Comparison of ENCODE assay signal across 27 cellular contexts in genomic region chr3:20558161-20558560, GRCh38.
"Had no signal": no experiment of that assay in that cellular context is flagged by ENCODE, and none has a peak within 500 bp of the region (broad histone marks: within the 10 kb centered on the region; RNA-seq: fewer than 3 reads in every experiment).

No MANE protein-coding gene starts in this region.

- H3K9me3 Mint-ChIP-seq: nephron had no signal

- H3K27me3 Mint-ChIP-seq: naive thymus-derived CD4-positive, alpha-beta T cell; stimulated activated naive CD8-positive, alpha-beta T cell treated with anti-CD3 and anti-CD28 coated beads, Interleukin-15, amount 100 ng/mL, for 72 hours had no signal

- H3K4me1 Mint-ChIP-seq: stimulated activated naive CD8-positive, alpha-beta T cell treated with anti-CD3 and anti-CD28 coated beads, Interleukin-15, amount 100 ng/mL, for 72 hours had no signal

- H3K4me3 Mint-ChIP-seq: mesothelial cell of epicardium; naive thymus-derived CD4-positive, alpha-beta T cell; nephron; stimulated activated naive CD8-positive, alpha-beta T cell treated with anti-CD3 and anti-CD28 coated beads, Interleukin-15, amount 100 ng/mL, for 72 hours had no signal

- H3K9me3 ChIP-seq: esophagus muscularis mucosa, gastroesophageal sphincter, heart left ventricle, left lung, prostate gland, right atrium auricular region, suprapubic skin, vagina had no signal

- H3K4me3 ChIP-seq: esophagus muscularis mucosa, gastroesophageal sphincter, heart left ventricle, hepatocyte, left lung, prostate gland, right atrium auricular region, smooth muscle cell, suprapubic skin, vagina had no signal

- H3K36me3 ChIP-seq: esophagus muscularis mucosa, gastroesophageal sphincter, heart left ventricle, left lung, prostate gland, right atrium auricular region, suprapubic skin, vagina had no signal

- DNase-seq: dermis blood vessel endothelial cell; effector memory CD4-positive, alpha-beta T cell; foreskin keratinocyte; heart left ventricle; kidney; left cardiac atrium; left lung; mesenchymal stem cell; naive thymus-derived CD4-positive, alpha-beta T cell; nucleus accumbens; stimulated activated CD4-positive, alpha-beta T cell treated with anti-CD3 and anti-CD28 coated beads, Interleukin-12 subunit alpha, Interleukin-12 subunit beta, amount 100 ng/mL, for 4 hours; stimulated activated CD4-positive, alpha-beta T cell treated with anti-CD3 and anti-CD28 coated beads, Interleukin-1b, Interleukin-23, amount 100 ng/mL, for 48 hours; stimulated activated CD4-positive, alpha-beta T cell treated with anti-CD3 and anti-CD28 coated beads, Interleukin-4, amount 100 ng/mL, for 1 hour; stimulated activated CD8-positive, alpha-beta memory T cell treated with anti-CD3 and anti-CD28 coated beads, Interleukin-4, amount 100 ng/mL, for 48 hours; stimulated activated naive CD4-positive, alpha-beta T cell; stimulated activated naive CD8-positive, alpha-beta T cell treated with anti-CD3 and anti-CD28 coated beads, Interleukin-15, amount 100 ng/mL, for 72 hours; trophoblast cell had no signal

- H3K27ac Mint-ChIP-seq: mesothelial cell of epicardium; naive thymus-derived CD4-positive, alpha-beta T cell; stimulated activated naive CD8-positive, alpha-beta T cell treated with anti-CD3 and anti-CD28 coated beads, Interleukin-15, amount 100 ng/mL, for 72 hours had no signal

- H3K36me3 Mint-ChIP-seq: mesothelial cell of epicardium; naive thymus-derived CD4-positive, alpha-beta T cell had no signal

- H3K4me1 ChIP-seq: esophagus muscularis mucosa, foreskin keratinocyte, gastroesophageal sphincter, heart left ventricle, left lung, prostate gland, right atrium auricular region, suprapubic skin had no signal

- H3K27me3 ChIP-seq: esophagus muscularis mucosa, foreskin keratinocyte, gastroesophageal sphincter, heart left ventricle, hepatocyte, left lung, right atrium auricular region, suprapubic skin, vagina had no signal

- H3K27ac ChIP-seq: esophagus muscularis mucosa, foreskin keratinocyte, gastroesophageal sphincter, heart left ventricle, hepatocyte, left lung, prostate gland, right atrium auricular region, suprapubic skin, vagina had no signal
